In genomic region chr5:79582186-79582585, GRCh38 we compare ENCODE assay signal across 23 cellular contexts. TPM values are rescaled to one million over a fixed set of nuclear protein-coding genes. Genes with fewer than 3 reads are reported as not detected.
DNase-seq lines count a peak whose midpoint lies in the region; ATAC-seq and TF ChIP-seq lines count a peak whose summit lies in the region.
"Had no signal": no experiment of that assay in that cellular context is flagged by ENCODE, and none has a peak within 500 bp of the region (broad histone marks: within the 10 kb centered on the region; RNA-seq: fewer than 3 reads in every experiment).

No MANE protein-coding gene starts in this region.

- no peak for TF ChIP-seq CTCF in hepatocyte (IDR thresholded peaks at IDR 0.05; ENCODE audit: poor library complexity)

- WGBS in hepatocyte (ENCODE audit: low lambda C conversion rate, missing lambda C conversion rate), result 49% methylated on average over 3 of the region's 3 CpGs

- no peaks in the 10 kb centered on the region for H4K20me1 ChIP-seq in hepatocyte (ENCODE audit: insufficient read depth, poor library complexity, severe bottlenecking)

- no peaks in the 10 kb centered on the region for H3K36me3 ChIP-seq in hepatocyte (replicated peaks; ENCODE audit: insufficient read depth, low read depth)
- H3K36me3 ChIP-seq: heart left ventricle, left lung, thyroid gland had no signal

- peaks cover 4% of the 10 kb centered on the region for H3K4me1 ChIP-seq in hepatocyte (ENCODE audit: insufficient read depth)
- H3K4me1 ChIP-seq: left lung, thyroid gland had no signal

- intact Hi-C loops in posterior cingulate gyrus (cut with DNase I), result no loop called here

- H3K79me2 ChIP-seq in hepatocyte, result no peaks in the 10 kb centered on the region

- no peak overlapping the region for H2AFZ ChIP-seq in hepatocyte

- DNase-seq in DMS79 (lab: John Stamatoyannopoulos, UW) (peak; percentile 62), NCI-H1417 treated with DMSO at 0.1 percent for 48 hours (lab: John Stamatoyannopoulos, UW) (peak; percentile 39), NCI-H2227 treated with DMSO at 0.1 percent for 48 hours (lab: John Stamatoyannopoulos, UW) (peak; percentile 79), hepatocyte (ENCODE audit: low spot score) (no peak), posterior cingulate gyrus (no peak)
- DNase-seq: activated CD4-positive, alpha-beta T cell treated with anti-CD3 and anti-CD28 coated beads for 1 hour; activated naive CD4-positive, alpha-beta T cell treated with anti-CD3 and anti-CD28 coated beads for 36 hours; activated T-cell treated with anti-CD3 and anti-CD28 coated beads, Interleukin-2, amount 50 U/mL, for 4 hours; caudate nucleus; CD4-positive, alpha-beta memory T cell; dermis blood vessel endothelial cell; H7; heart left ventricle; left lung; NCI-H2081 treated with DMSO at 0.1 percent for 48 hours; small intestine; stimulated activated CD4-positive, alpha-beta T cell treated with anti-CD3 and anti-CD28 coated beads, Interleukin-4, amount 100 ng/mL, for 1 hour; stimulated activated naive CD8-positive, alpha-beta T cell treated with anti-CD3 and anti-CD28 coated beads, Interleukin-15, Interleukin-2, amounts not matched to agents 100 U/mL and 50 U/mL, for 24 hours; thyroid gland had no signal

- H3K4me2 ChIP-seq in hepatocyte, result no peak overlapping the region

- H3K9me2 ChIP-seq in hepatocyte (replicated peaks; ENCODE audit: insufficient read depth), result no peaks in the 10 kb centered on the region

- no peak for ATAC-seq in GM18870 (IDR thresholded peaks at IDR 0.05; ENCODE audit: unreplicated experiment)
- no peak for ATAC-seq in GM18519 (IDR thresholded peaks at IDR 0.05; ENCODE audit: low FRiP score, unreplicated experiment)
- ATAC-seq: activated T-cell treated with anti-CD3 and anti-CD28 coated beads, Interleukin-2, amount 50 U/mL, for 4 hours; heart left ventricle; left lung; natural killer cell treated with Interleukin-12 subunit alpha and Interleukin-12 subunit beta and Interleukin-15 and Interleukin-18, amount 100 ng/mL, for 72 hours had no signal

- peaks cover 3% of the 10 kb centered on the region for H3K9me3 ChIP-seq in hepatocyte (ENCODE audit: low read depth)
- H3K9me3 ChIP-seq: thyroid gland had no signal

- no peaks in the 10 kb centered on the region for H3K27me3 ChIP-seq in hepatocyte
- H3K27me3 ChIP-seq: heart left ventricle, left lung, thyroid gland had no signal

- H3K27ac ChIP-seq in hepatocyte, result peak overlapping the region; percentile 18
- H3K27ac ChIP-seq: heart left ventricle, left lung, RWPE1, thyroid gland had no signal

- no peak overlapping the region for H3K4me3 ChIP-seq in hepatocyte
- H3K4me3 ChIP-seq: heart left ventricle, left lung, thyroid gland had no signal

RNA-seq across cellular contexts. Expression of gene TENT2, which starts 30.1 kb away (rescaled TPM):
- 44.9 and 51.5 TPM in 2 replicates for total RNA-seq in hepatocyte
- 18.1 and 22.2 TPM in 2 replicates for polyA plus RNA-seq in hepatocyte

Comparison
In these comparisons a context has a peak if more than half of its experiments do, and no peak if none do; other contexts are left out.
1. DNase-seq: peak in DMS79 (single experiment), NCI-H1417 treated with DMSO at 0.1 percent for 48 hours (single experiment) and NCI-H2227 treated with DMSO at 0.1 percent for 48 hours (single experiment); none in hepatocyte (single experiment) and posterior cingulate gyrus (0 of 10).